ENCODE assay signal across 1 cellular context in genomic region chr3:104742044-104742443, GRCh38.
TF ChIP-seq lines count a peak whose summit lies in the region.

No MANE protein-coding gene starts in this region.

TF ChIP-seq in HepG2, 621 proteins besides CTCF, POLR2A, EP300 and RAD21 (continued from another document):
- TF ChIP-seq, protein P1, sequence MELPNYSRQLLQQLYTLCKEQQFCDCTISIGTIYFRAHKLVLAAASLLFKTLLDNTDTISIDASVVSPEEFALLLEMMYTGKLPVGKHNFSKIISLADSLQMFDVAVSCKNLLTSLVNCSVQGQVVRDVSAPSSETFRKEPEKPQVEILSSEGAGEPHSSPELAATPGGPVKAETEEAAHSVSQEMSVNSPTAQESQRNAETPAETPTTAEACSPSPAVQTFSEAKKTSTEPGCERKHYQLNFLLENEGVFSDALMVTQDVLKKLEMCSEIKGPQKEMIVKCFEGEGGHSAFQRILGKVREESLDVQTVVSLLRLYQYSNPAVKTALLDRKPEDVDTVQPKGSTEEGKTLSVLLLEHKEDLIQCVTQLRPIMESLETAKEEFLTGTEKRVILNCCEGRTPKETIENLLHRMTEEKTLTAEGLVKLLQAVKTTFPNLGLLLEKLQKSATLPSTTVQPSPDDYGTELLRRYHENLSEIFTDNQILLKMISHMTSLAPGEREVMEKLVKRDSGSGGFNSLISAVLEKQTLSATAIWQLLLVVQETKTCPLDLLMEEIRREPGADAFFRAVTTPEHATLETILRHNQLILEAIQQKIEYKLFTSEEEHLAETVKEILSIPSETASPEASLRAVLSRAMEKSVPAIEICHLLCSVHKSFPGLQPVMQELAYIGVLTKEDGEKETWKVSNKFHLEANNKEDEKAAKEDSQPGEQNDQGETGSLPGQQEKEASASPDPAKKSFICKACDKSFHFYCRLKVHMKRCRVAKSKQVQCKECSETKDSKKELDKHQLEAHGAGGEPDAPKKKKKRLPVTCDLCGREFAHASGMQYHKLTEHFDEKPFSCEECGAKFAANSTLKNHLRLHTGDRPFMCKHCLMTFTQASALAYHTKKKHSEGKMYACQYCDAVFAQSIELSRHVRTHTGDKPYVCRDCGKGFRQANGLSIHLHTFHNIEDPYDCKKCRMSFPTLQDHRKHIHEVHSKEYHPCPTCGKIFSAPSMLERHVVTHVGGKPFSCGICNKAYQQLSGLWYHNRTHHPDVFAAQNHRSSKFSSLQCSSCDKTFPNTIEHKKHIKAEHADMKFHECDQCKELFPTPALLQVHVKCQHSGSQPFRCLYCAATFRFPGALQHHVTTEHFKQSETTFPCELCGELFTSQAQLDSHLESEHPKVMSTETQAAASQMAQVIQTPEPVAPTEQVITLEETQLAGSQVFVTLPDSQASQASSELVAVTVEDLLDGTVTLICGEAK (IDR thresholded peaks at IDR 0.05) = peak; percentile 76
- TF ChIP-seq, protein P1 (CRISPR knock-in tag; IDR thresholded peaks at IDR 0.05) = no peak
